Comparison of ENCODE assay signal across 13 cellular contexts in the genomic region with DNA sequence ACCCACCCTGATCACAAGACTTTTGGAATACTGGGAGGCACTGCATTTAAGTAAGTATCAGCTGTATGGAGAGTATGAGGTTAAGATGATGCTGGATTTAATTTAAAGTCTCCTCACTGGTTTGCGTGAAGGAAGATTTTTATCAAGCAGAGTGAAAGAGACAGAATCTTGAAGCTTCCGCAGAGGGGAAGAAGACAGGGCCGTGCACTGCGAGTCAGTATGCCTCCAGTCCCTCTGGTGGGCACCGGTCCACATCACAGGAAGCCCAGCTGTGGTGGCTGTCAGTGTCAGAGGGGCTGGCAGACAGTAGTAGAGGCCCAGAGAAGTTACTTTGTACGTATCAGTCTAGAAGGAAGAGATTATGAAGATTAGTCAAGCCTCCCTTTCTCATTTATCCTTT.
DNase-seq lines count a peak whose midpoint lies in the region; TF ChIP-seq lines count a peak whose summit lies in the region.
"Had no signal": no experiment of that assay in that cellular context is flagged by ENCODE, and none has a peak within 500 bp of the region (broad histone marks: within the 10 kb centered on the region; RNA-seq: fewer than 3 reads in every experiment).

No MANE protein-coding gene starts in this region.

- H3K36me3 ChIP-seq in testis (ENCODE audit: low read depth, missing control alignments) (no peaks in the 10 kb centered on the region), MM.1S (replicated peaks; ENCODE audit: insufficient read depth, low read length) (no peaks in the 10 kb centered on the region)
- H3K36me3 ChIP-seq: ovary had no signal

- H3K4me1 ChIP-seq in testis (no peaks in the 10 kb centered on the region), MM.1S (ENCODE audit: low read length) (peaks cover 10% of the 10 kb centered on the region; the same call in 1 of the 2 replicates)

- H3F3A ChIP-seq in MM.1S (ENCODE audit: insufficient read depth, low read length), result no peaks in the 10 kb centered on the region

- in situ Hi-C loops in astrocyte of the cerebellum (cut with HindIII; ENCODE audit: low sequenced_read_pairs), result no loop called here

- no peak overlapping the region for H3K9ac ChIP-seq in MM.1S (ENCODE audit: low read length)

- peak; percentile 4 for DNase-seq in activated naive CD4-positive, alpha-beta T cell treated with Interleukin-2 at 50 U/mL for 16 hours
- no peak for DNase-seq in activated naive CD4-positive, alpha-beta T cell (lab: John Stamatoyannopoulos, UW)
- DNase-seq in astrocyte of the cerebellum (ENCODE audit: low read depth), result no peak
- DNase-seq in inferior parietal cortex (ENCODE audit: extremely low spot score), result peak; percentile 43
- peak; percentile 39 for DNase-seq in testis
- DNase-seq in MM.1S, result no peak
- DNase-seq in GM20000 (ENCODE audit: low spot score), result no peak
- no peak for DNase-seq in NCI-H774 (lab: John Stamatoyannopoulos, UW)
- DNase-seq: NCI-H1105 had no signal

- H3K9me3 ChIP-seq in testis (no peaks in the 10 kb centered on the region), MM.1S (replicated peaks; ENCODE audit: insufficient read depth, low read length) (no peaks in the 10 kb centered on the region)
- H3K9me3 ChIP-seq: ovary had no signal

- H3K27ac ChIP-seq in testis (no peak overlapping the region), MM.1S (ENCODE audit: low read length) (no peak overlapping the region)
- H3K27ac ChIP-seq: epithelial cell of prostate, ovary, SJSA1 had no signal

- no peak overlapping the region for H2AFZ ChIP-seq in MM.1S (ENCODE audit: low read length)

- H3K4me3 ChIP-seq in astrocyte of the cerebellum (ENCODE audit: low read depth, low read length) (no peak overlapping the region), testis (no peak overlapping the region), MM.1S (ENCODE audit: low read length) (no peak overlapping the region)
- H3K4me3 ChIP-seq: BLaER1 treated with 17β-estradiol and CSF1 and Interleukin-3, amounts not matched to agents 10 nM and 100 nM; ovary; SJSA1 had no signal

- H3K79me2 ChIP-seq in MM.1S (ENCODE audit: low read length), result no peaks in the 10 kb centered on the region

- WGBS in testis, 2 donors, result 48 to 64% methylated on average over 6 of the region's 6 CpGs

- H3K9me2 ChIP-seq in MM.1S (replicated peaks; ENCODE audit: insufficient read depth, low read length), result no peaks in the 10 kb centered on the region; the same call in 1 of the 2 replicates

- H4K20me1 ChIP-seq in MM.1S (ENCODE audit: insufficient read depth, low read length), result no peaks in the 10 kb centered on the region
- H4K20me1 ChIP-seq: BLaER1 treated with 17β-estradiol and CSF1 and Interleukin-3, amounts not matched to agents 10 nM and 100 nM had no signal

- no peaks in the 10 kb centered on the region for H3K27me3 ChIP-seq in testis
- H3K27me3 ChIP-seq in MM.1S (replicated peaks; ENCODE audit: insufficient read depth, low read length), result no peaks in the 10 kb centered on the region
- H3K27me3 ChIP-seq: BLaER1 treated with 17β-estradiol and CSF1 and Interleukin-3, amounts not matched to agents 10 nM and 100 nM; ovary; SJSA1 had no signal

- no peak for TF ChIP-seq POLR2A in testis (IDR thresholded peaks at IDR 0.05)

- intact Hi-C loops in testis (cut with DNase I; ENCODE audit: low total_unique reads), result no loop called here

- TF ChIP-seq CTCF in astrocyte of the cerebellum (IDR thresholded peaks at IDR 0.05; ENCODE audit: low read depth, low read length, missing control alignments), result peak; percentile 47
- TF ChIP-seq CTCF in testis (IDR thresholded peaks at IDR 0.05), result no peak
- no peak for TF ChIP-seq CTCF in MM.1S (IDR thresholded peaks at IDR 0.05; ENCODE audit: low read length)
- TF ChIP-seq CTCF in GM20000 (IDR thresholded peaks at IDR 0.05; ENCODE audit: extremely low read depth, missing control alignments), result no peak

- no peak overlapping the region for H3K4me2 ChIP-seq in MM.1S (ENCODE audit: low read depth, low read length)

Comparison
In these comparisons a context has a peak if more than half of its experiments do, and no peak if none do; other contexts are left out.
1. DNase-seq: peak in activated naive CD4-positive, alpha-beta T cell treated with Interleukin-2 at 50 U/mL for 16 hours (single experiment), inferior parietal cortex (single experiment) and testis (single experiment); none in activated naive CD4-positive, alpha-beta T cell (0 of 4), astrocyte of the cerebellum (single experiment), MM.1S (single experiment), GM20000 (single experiment) and NCI-H774 (single experiment).